In genomic region chr7:144218581-144218980, GRCh38 we compare ENCODE assay signal across 12 cellular contexts. TPM values are rescaled to one million over a fixed set of nuclear protein-coding genes. Genes with fewer than 3 reads are reported as not detected.
DNase-seq lines count a peak whose midpoint lies in the region; ATAC-seq, FAIRE-seq and TF ChIP-seq lines count a peak whose summit lies in the region.
"Not testable (repeated sequence)": the region's sequence is repeated elsewhere in the genome, so short reads cannot be mapped to it uniquely, and the experiment has no call there.
"Had no signal": no experiment of that assay in that cellular context is flagged by ENCODE, and none has a peak within 500 bp of the region (broad histone marks: within the 10 kb centered on the region; RNA-seq: fewer than 3 reads in every experiment).

No MANE protein-coding gene starts in this region.

- H3K9ac ChIP-seq in HCT116 (ENCODE audit: low read length); GM12878 (ENCODE audit: control insufficient read depth, insufficient read depth, low read length); endothelial cell of umbilical vein (replicated peaks; ENCODE audit: extremely low read depth, insufficient read depth, low read length); kidney (ENCODE audit: low read length in 2 of 2): not testable (repeated sequence)

- not testable (repeated sequence) for H3K36me3 ChIP-seq in HCT116 (ENCODE audit: control insufficient read depth in 1 of 2, insufficient read depth in 2 of 2, low read length in 2 of 2); GM12878 (ENCODE audit: control insufficient read depth in 2 of 2, insufficient read depth in 2 of 2, low read length in 1 of 2); endothelial cell of umbilical vein (ENCODE audit: control insufficient read depth in 2 of 2, extremely low read depth in 1 of 2, insufficient read depth in 2 of 2, low read length in 2 of 2); kidney (ENCODE audit: control insufficient read depth in 1 of 2, insufficient read depth in 2 of 2, low read length in 2 of 2)

- RAD21 ChIA-PET in HCT116 (lab: Charles Lee; ENCODE audit: low non-redundant PET in 1 of 2, low total read pairs in 2 of 2, uncharacterized antibody in 2 of 2, unreplicated experiment in 2 of 2); GM12878 (lab: Charles Lee; ENCODE audit: unreplicated experiment): not testable (repeated sequence)

- H3K4me1 Mint-ChIP-seq in WTC11: not testable (repeated sequence)

- dilution Hi-C loops in endothelial cell of umbilical vein (cut with MboI; ENCODE audit: extremely low pct_ligation_motif_present, low sequenced_read_pairs): not testable (repeated sequence)

- CTCF ChIA-PET in HCT116 (lab: Charles Lee) (interaction anchor here (0.6 kb wide), 1 partner anchor 113 kb away, joined by 6 read pairs; no protein-coding TSS in a partner anchor), WTC11 (lab: Charles Lee) (interaction anchor here (0.6 kb wide), 1 partner anchor 113 kb away, joined by 4 read pairs; no protein-coding TSS in a partner anchor)
- CTCF ChIA-PET in GM12878 (lab: Yijun Ruan, JAX); endothelial cell of umbilical vein (lab: Charles Lee): not testable (repeated sequence)

- H3K9me2 ChIP-seq in HCT116 (ENCODE audit: insufficient read depth): not testable (repeated sequence)

- H3K9me1 ChIP-seq in endothelial cell of umbilical vein (replicated peaks; ENCODE audit: control insufficient read depth, extremely low read depth, insufficient read depth, low read length): not testable (repeated sequence)

- H3K79me2 ChIP-seq in HCT116 (ENCODE audit: insufficient read depth, low read length); GM12878 (ENCODE audit: control insufficient read depth, insufficient read depth, low read length); endothelial cell of umbilical vein (ENCODE audit: control insufficient read depth, insufficient read depth, low read length): not testable (repeated sequence)

- H3K4me1 ChIP-seq in HCT116 (ENCODE audit: control insufficient read depth in 1 of 2, insufficient read depth in 2 of 2, low read length in 2 of 2); GM12878 (ENCODE audit: control insufficient read depth, insufficient read depth, low read length); endothelial cell of umbilical vein (ENCODE audit: control insufficient read depth, extremely low read depth, insufficient read depth, low read length); kidney (ENCODE audit: control insufficient read depth in 1 of 2, insufficient read depth in 1 of 2, low read depth in 1 of 2, low read length in 2 of 2): not testable (repeated sequence)

- POLR2A ChIA-PET in HCT116 (lab: Charles Lee); WTC11 (lab: Charles Lee); GM12878 (lab: Charles Lee); endothelial cell of umbilical vein (lab: Charles Lee): not testable (repeated sequence)

- H3K4me2 ChIP-seq in HCT116 (ENCODE audit: low read length); GM12878 (ENCODE audit: control insufficient read depth, insufficient read depth); endothelial cell of umbilical vein (ENCODE audit: insufficient read depth, low read length): not testable (repeated sequence)

- not testable (repeated sequence) for H3K9me3 ChIP-seq in HCT116 (ENCODE audit: control insufficient read depth in 1 of 2, insufficient read depth in 1 of 2, low read depth in 1 of 2, low read length in 2 of 2); GM12878 (replicated peaks; ENCODE audit: control insufficient read depth, insufficient read depth, low read length); endothelial cell of umbilical vein (replicated peaks; ENCODE audit: control insufficient read depth, insufficient read depth, low read length); kidney (ENCODE audit: control insufficient read depth in 1 of 2, low read length in 2 of 2)

- H3K27ac ChIP-seq in HCT116 (ENCODE audit: low read depth, low read length); GM12878 (ENCODE audit: control insufficient read depth, insufficient read depth); endothelial cell of umbilical vein (ENCODE audit: insufficient read depth, low read depth, low read length); kidney (ENCODE audit: low read depth in 2 of 2, low read length in 2 of 2): not testable (repeated sequence)

- DNase-seq in CD1c-positive myeloid dendritic cell (ENCODE audit: extremely low spot score) (peak; percentile 0), endothelial cell of umbilical vein (ENCODE audit: low read depth, low spot score) (peak; percentile 0), Right ventricle myocardium inferior (ENCODE audit: missing footprints) (peak; percentile 18), kidney (peak; percentile 22), posterior vena cava (ENCODE audit: low spot score) (peak; percentile 7)
- DNase-seq in HCT116 (ENCODE audit: low read depth, low spot score); WTC11 (ENCODE audit: low spot score); GM12878 (ENCODE audit: low read depth, low spot score): not testable (repeated sequence)

- H3K4me3 ChIP-seq in HCT116 (replicated peaks in 1 of 2; ENCODE audit: low read depth in 1 of 2, low read length in 2 of 2); GM12878; endothelial cell of umbilical vein (replicated peaks in 1 of 3; ENCODE audit: insufficient read depth in 1 of 3, low read depth in 1 of 3, low read length in 3 of 3); kidney (ENCODE audit: low read length in 2 of 2): not testable (repeated sequence)

- TF ChIP-seq CTCF in HCT116 (IDR thresholded peaks at IDR 0.05 in 2 of 3, conservative IDR thresholded peaks at IDR 0.05 in 1 of 3; ENCODE audit: borderline replicate concordance in 1 of 3, insufficient read depth in 1 of 3, low read depth in 2 of 3, low read length in 2 of 3); WTC11 (IDR thresholded peaks at IDR 0.05); GM12878 (IDR thresholded peaks at IDR 0.05 in 2 of 3, conservative IDR thresholded peaks at IDR 0.05 in 1 of 3; ENCODE audit: control insufficient read depth in 2 of 3, extremely low read depth in 1 of 3, insufficient read depth in 1 of 3, low read depth in 3 of 3, low read length in 3 of 3); endothelial cell of umbilical vein (IDR thresholded peaks at IDR 0.05; ENCODE audit: extremely low read depth in 1 of 2, insufficient read depth in 1 of 2, low read depth in 1 of 2, low read length in 2 of 2); kidney (IDR thresholded peaks at IDR 0.05; ENCODE audit: borderline replicate concordance, extremely low read depth, insufficient read depth): not testable (repeated sequence)

- in situ Hi-C loops in GM12878 (cut with MboI): not testable (repeated sequence)

- TF ChIP-seq RAD21 in HCT116 (IDR thresholded peaks at IDR 0.05; ENCODE audit: low read depth); GM12878 (IDR thresholded peaks at IDR 0.05; ENCODE audit: insufficient read depth, low read depth, low read length): not testable (repeated sequence)

- WGBS in GM12878 (ENCODE audit: insufficient coverage, insufficient replicate concordance, low lambda C conversion rate, missing lambda C conversion rate): 30% methylated on average over 1 of the region's 1 CpG

- not testable (repeated sequence) for H4K20me1 ChIP-seq in HCT116 (ENCODE audit: insufficient read depth); GM12878 (ENCODE audit: control insufficient read depth, insufficient read depth); endothelial cell of umbilical vein (replicated peaks; ENCODE audit: control insufficient read depth, extremely low read depth, insufficient read depth, low read length)

- not testable (repeated sequence) for BruUV-seq in HCT116 (replicated peaks; lab: Mats Ljungman, UMichigan); GM12878 (replicated peaks; lab: Mats Ljungman, UMichigan); endothelial cell of umbilical vein (replicated peaks; lab: Mats Ljungman, UMichigan)

- SMC1A ChIA-PET in GM12878 (lab: Charles Lee; ENCODE audit: uncharacterized antibody, unreplicated experiment): not testable (repeated sequence)

- H3K27me3 Mint-ChIP-seq in WTC11 (ENCODE audit: low read depth): not testable (repeated sequence)

- peak overlapping the region; percentile 27; the same call in 1 of the 2 replicates for H3K27ac Mint-ChIP-seq in WTC11

- H2AFZ ChIP-seq in HCT116 (ENCODE audit: low read depth, low read length, poor library complexity, severe bottlenecking); GM12878 (ENCODE audit: control insufficient read depth, low read depth, low read length); endothelial cell of umbilical vein (ENCODE audit: low read depth, low read length): not testable (repeated sequence)

- intact Hi-C loops in HCT116 (cut with micrococcal nuclease); GM12878 (cut with micrococcal nuclease; ENCODE audit: unreplicated experiment); endothelial cell of umbilical vein (cut with micrococcal nuclease); Right ventricle myocardium inferior (cut with DNase I); kidney (cut with DNase I); posterior vena cava (cut with DNase I): not testable (repeated sequence)

- H3K27me3 ChIP-seq in HCT116 (ENCODE audit: insufficient read depth, low read length); GM12878 (replicated peaks in 1 of 2; ENCODE audit: control insufficient read depth in 2 of 2, insufficient read depth in 2 of 2, low read length in 1 of 2); endothelial cell of umbilical vein (ENCODE audit: control insufficient read depth in 2 of 2, insufficient read depth in 2 of 2, low read length in 2 of 2): not testable (repeated sequence)

- H3K36me3 Mint-ChIP-seq in WTC11: not testable (repeated sequence)

- not testable (repeated sequence) for TF ChIP-seq POLR2A in HCT116 (IDR thresholded peaks at IDR 0.05; ENCODE audit: borderline replicate concordance, extremely low read depth, insufficient read depth, insufficient read length); GM12878 (IDR thresholded peaks at IDR 0.05; ENCODE audit: low read depth, low read length); endothelial cell of umbilical vein (IDR thresholded peaks at IDR 0.05; ENCODE audit: low read depth, low read length)

- not testable (repeated sequence) for TF ChIP-seq EP300 in GM12878 (IDR thresholded peaks at IDR 0.05; ENCODE audit: borderline replicate concordance in 1 of 2, control insufficient read depth in 1 of 2, low read depth in 2 of 2, low read length in 2 of 2)

- H3K9me3 Mint-ChIP-seq in WTC11: not testable (repeated sequence)

- not testable (repeated sequence) for H3K4me3 Mint-ChIP-seq in WTC11

- not testable (repeated sequence) for FAIRE-seq in GM12878 (lab: Jason Lieb, UNC); endothelial cell of umbilical vein (lab: Jason Lieb, UNC); kidney (lab: Jason Lieb, UNC)

- peak; percentile 43 for ATAC-seq in HCT116
- peak; percentile 34 for ATAC-seq in WTC11
- peak; percentile 15; the same call in 2 of the 3 replicates for ATAC-seq in GM12878
- ATAC-seq in Right ventricle myocardium inferior: peak; percentile 33

RNA-seq across cellular contexts. Expression of gene OR2A42, which starts 20.8 kb away (rescaled TPM):
- not detected for total RNA-seq in HCT116 (2021; ENCODE audit: unreplicated experiment)
- 0.09 and 0.12 TPM in 2 replicates for polyA plus RNA-seq in HCT116 (2012)
- 0.20 to 0.37 TPM (median 0.27 TPM) in 3 replicates for total RNA-seq in WTC11 (2021)
- 0.06 and 0.12 TPM in 2 replicates for total RNA-seq in GM12878 (2013; cell fraction: nucleolus; rRNA removed)
- total RNA-seq in GM12878 (2014; rRNA removed): under 0.01 TPM in 1 of 2 replicates, not detected in the other
- total RNA-seq in GM12878 (2014; rRNA removed; fragmentation: Illumina TruSeq; extraction: Trizol): 0.05 TPM in 1 of 2 replicates, not detected in the other
- total RNA-seq in GM12878 (2021): not detected in 2 replicates
- polyA plus RNA-seq in GM12878 (2011; ENCODE audit: low read depth): not detected
- polyA plus RNA-seq in GM12878 (2011; rRNA removed): not detected in 2 replicates
- not detected in 2 replicates for polyA plus RNA-seq in GM12878 (2011; cell fraction: cytosol; rRNA removed)
- not detected in 2 replicates for polyA plus RNA-seq in GM12878 (2011; cell fraction: nucleus; rRNA removed)
- polyA plus RNA-seq in GM12878 (2012): 0.13 and 0.14 TPM in 2 replicates
- polyA plus RNA-seq in GM12878 (2014; fragmentation: Illumina TruSeq; extraction: Trizol): 0.04 TPM in 1 of 2 replicates, not detected in the other
- polyA plus RNA-seq in GM12878 (2014; fragmentation: Nextera tagmentation; extraction: Ambion mirVana): under 1 TPM; 0.02 to 0.06 TPM
- polyA plus RNA-seq in GM12878 (2014; rRNA removed): not detected in 2 replicates
- polyA plus RNA-seq in GM12878 (2016; fragmentation: Nextera tagmentation; extraction: Ambion mirVana): under 1 TPM; 0.32 to 0.42 TPM
- polyA minus RNA-seq in GM12878 (2011; rRNA and poly(A)+ RNA removed): not detected in 2 replicates
- polyA minus RNA-seq in GM12878 (2011; cell fraction: cytosol; rRNA and poly(A)+ RNA removed): not detected in 2 replicates
- polyA minus RNA-seq in GM12878 (2011; cell fraction: nucleus; rRNA and poly(A)+ RNA removed): not detected in 2 replicates
- not detected in 2 replicates for total RNA-seq in endothelial cell of umbilical vein
- polyA plus RNA-seq in endothelial cell of umbilical vein: not detected in 2 replicates
- 0.01 TPM in 1 of 2 replicates, not detected in the other for polyA plus RNA-seq in endothelial cell of umbilical vein (2011; cell fraction: cytosol; rRNA removed)
- not detected in 2 replicates for polyA plus RNA-seq in endothelial cell of umbilical vein (2011; cell fraction: nucleus; rRNA removed)
- polyA plus RNA-seq in endothelial cell of umbilical vein (2012): 0.11 TPM in 1 of 2 replicates, not detected in the other
- polyA minus RNA-seq in endothelial cell of umbilical vein: 0.13 TPM in 1 of 2 replicates, not detected in the other
- polyA minus RNA-seq in endothelial cell of umbilical vein (2011; cell fraction: cytosol; rRNA and poly(A)+ RNA removed): not detected
- not detected in 2 replicates for polyA minus RNA-seq in endothelial cell of umbilical vein (2011; cell fraction: nucleus; rRNA and poly(A)+ RNA removed)
- not detected for total RNA-seq in Right ventricle myocardium inferior
- 0.06 TPM for total RNA-seq in kidney
- 0.13 TPM for polyA plus RNA-seq in kidney (ENCODE audit: insufficient read depth, low read depth, low replicate concordance)
- total RNA-seq in posterior vena cava: under 1 TPM in 1 of 2 donors, not detected in 1; 0.14 TPM
- total RNA-seq: CD4-positive, alpha-beta T cell; CD8-positive, alpha-beta memory T cell had no signal
- polyA plus RNA-seq: AG04450; CD8-positive, alpha-beta memory T cell had no signal

RNA-seq across cellular contexts. Expression of gene ARHGEF35, which starts 22.9 kb away (rescaled TPM):
- total RNA-seq in HCT116 (2021; ENCODE audit: unreplicated experiment) (17.4 TPM), WTC11 (2021) (28.1 to 39.2 TPM (median 37.0 TPM) in 3 replicates), GM12878 (2014; rRNA removed) (2.4 and 2.9 TPM in 2 replicates), GM12878 (2014; rRNA removed; fragmentation: Illumina TruSeq; extraction: Trizol) (7.5 and 7.6 TPM in 2 replicates), GM12878 (2021) (8.8 and 9.7 TPM in 2 replicates), endothelial cell of umbilical vein (0.48 and 0.82 TPM in 2 replicates), Right ventricle myocardium inferior (0.87 TPM), kidney (22.1 TPM), posterior vena cava (1 to 10 TPM; 5.4 to 7.7 TPM)
- polyA plus RNA-seq in HCT116 (2012): 9.3 and 10.0 TPM in 2 replicates
- 3.8 and 4.8 TPM in 2 replicates for total RNA-seq in GM12878 (2013; cell fraction: nucleolus; rRNA removed)
- 2.3 TPM for polyA plus RNA-seq in GM12878 (2011; ENCODE audit: low read depth)
- polyA plus RNA-seq in GM12878 (2011; rRNA removed) (0.39 and 0.88 TPM in 2 replicates), GM12878 (2014; fragmentation: Illumina TruSeq; extraction: Trizol) (9.2 and 10.8 TPM in 2 replicates), GM12878 (2014; fragmentation: Nextera tagmentation; extraction: Ambion mirVana) (1 to 10 TPM; 1.1 to 1.6 TPM), GM12878 (2014; rRNA removed) (3.4 and 3.7 TPM in 2 replicates), GM12878 (2016; fragmentation: Nextera tagmentation; extraction: Ambion mirVana) (1 to 10 TPM; 5.7 to 6.6 TPM), endothelial cell of umbilical vein (not detected in 2 replicates), kidney (ENCODE audit: insufficient read depth, low read depth, low replicate concordance) (9.5 TPM)
- polyA plus RNA-seq in GM12878 (2011; cell fraction: cytosol; rRNA removed): 0.16 and 0.17 TPM in 2 replicates
- polyA plus RNA-seq in GM12878 (2011; cell fraction: nucleus; rRNA removed): 0.16 TPM in 1 of 2 replicates, not detected in the other
- polyA plus RNA-seq in GM12878 (2012): 2.3 and 3.2 TPM in 2 replicates
- polyA minus RNA-seq in GM12878 (2011; rRNA and poly(A)+ RNA removed): 0.07 and 0.41 TPM in 2 replicates
- polyA minus RNA-seq in GM12878 (2011; cell fraction: cytosol; rRNA and poly(A)+ RNA removed): not detected in 2 replicates
- not detected in 2 replicates for polyA minus RNA-seq in GM12878 (2011; cell fraction: nucleus; rRNA and poly(A)+ RNA removed)
- polyA plus RNA-seq in endothelial cell of umbilical vein (2011; cell fraction: cytosol; rRNA removed): 0.05 and 0.11 TPM in 2 replicates
- not detected in 2 replicates for polyA plus RNA-seq in endothelial cell of umbilical vein (2011; cell fraction: nucleus; rRNA removed)
- polyA plus RNA-seq in endothelial cell of umbilical vein (2012): 0.10 and 0.43 TPM in 2 replicates
- polyA minus RNA-seq in endothelial cell of umbilical vein: 0.44 TPM in 1 of 2 replicates, not detected in the other
- polyA minus RNA-seq in endothelial cell of umbilical vein (2011; cell fraction: cytosol; rRNA and poly(A)+ RNA removed): 1.6 TPM
- polyA minus RNA-seq in endothelial cell of umbilical vein (2011; cell fraction: nucleus; rRNA and poly(A)+ RNA removed): 0.34 TPM in 1 of 2 replicates, not detected in the other

RNA-seq across cellular contexts. Expression of gene CTAGE4, which starts 35.3 kb away (rescaled TPM):
- total RNA-seq in HCT116 (2021; ENCODE audit: unreplicated experiment): 6.0 TPM
- polyA plus RNA-seq in HCT116 (2012): 2.0 and 2.1 TPM in 2 replicates
- total RNA-seq in WTC11 (2021): 18.3 to 23.3 TPM (median 20.9 TPM) in 3 replicates
- total RNA-seq in GM12878 (2013; cell fraction: nucleolus; rRNA removed): 9.8 and 10.1 TPM in 2 replicates
- 1.2 and 1.6 TPM in 2 replicates for total RNA-seq in GM12878 (2014; rRNA removed)
- total RNA-seq in GM12878 (2014; rRNA removed; fragmentation: Illumina TruSeq; extraction: Trizol): 0.94 and 1.2 TPM in 2 replicates
- total RNA-seq in GM12878 (2021): 1.3 and 1.5 TPM in 2 replicates
- polyA plus RNA-seq in GM12878 (2011; ENCODE audit: low read depth): 0.80 TPM
- 1.0 and 1.2 TPM in 2 replicates for polyA plus RNA-seq in GM12878 (2011; rRNA removed)
- polyA plus RNA-seq in GM12878 (2011; cell fraction: cytosol; rRNA removed): 0.38 and 0.40 TPM in 2 replicates
- polyA plus RNA-seq in GM12878 (2011; cell fraction: nucleus; rRNA removed): 3.2 and 4.4 TPM in 2 replicates
- 0.28 and 0.60 TPM in 2 replicates for polyA plus RNA-seq in GM12878 (2012)
- polyA plus RNA-seq in GM12878 (2014; fragmentation: Illumina TruSeq; extraction: Trizol): 1.5 and 2.2 TPM in 2 replicates
- under 1 TPM; 0.09 to 0.21 TPM for polyA plus RNA-seq in GM12878 (2014; fragmentation: Nextera tagmentation; extraction: Ambion mirVana)
- 1.0 and 1.8 TPM in 2 replicates for polyA plus RNA-seq in GM12878 (2014; rRNA removed)
- under 1 TPM in 1 of 2 experiments, not detected in 1; 0.90 TPM for polyA plus RNA-seq in GM12878 (2016; fragmentation: Nextera tagmentation; extraction: Ambion mirVana)
- polyA minus RNA-seq in GM12878 (2011; rRNA and poly(A)+ RNA removed): 1.1 and 1.2 TPM in 2 replicates
- not detected in 2 replicates for polyA minus RNA-seq in GM12878 (2011; cell fraction: cytosol; rRNA and poly(A)+ RNA removed)
- polyA minus RNA-seq in GM12878 (2011; cell fraction: nucleus; rRNA and poly(A)+ RNA removed): 2.7 and 3.3 TPM in 2 replicates
- total RNA-seq in endothelial cell of umbilical vein: 0.30 TPM in 1 of 2 replicates, not detected in the other
- 0.03 and 0.04 TPM in 2 replicates for polyA plus RNA-seq in endothelial cell of umbilical vein
- polyA plus RNA-seq in endothelial cell of umbilical vein (2011; cell fraction: cytosol; rRNA removed): 0.03 and 0.06 TPM in 2 replicates
- polyA plus RNA-seq in endothelial cell of umbilical vein (2011; cell fraction: nucleus; rRNA removed): 0.48 and 0.74 TPM in 2 replicates
- polyA plus RNA-seq in endothelial cell of umbilical vein (2012): 0.07 TPM in 1 of 2 replicates, not detected in the other
- 0.10 TPM in 1 of 2 replicates, not detected in the other for polyA minus RNA-seq in endothelial cell of umbilical vein
- polyA minus RNA-seq in endothelial cell of umbilical vein (2011; cell fraction: cytosol; rRNA and poly(A)+ RNA removed): 0.82 TPM
- 0.34 and 0.43 TPM in 2 replicates for polyA minus RNA-seq in endothelial cell of umbilical vein (2011; cell fraction: nucleus; rRNA and poly(A)+ RNA removed)
- total RNA-seq in Right ventricle myocardium inferior: 0.30 TPM
- 4.9 TPM for total RNA-seq in kidney
- 4.2 TPM for polyA plus RNA-seq in kidney (ENCODE audit: insufficient read depth, low read depth, low replicate concordance)
- under 1 TPM; 0.29 to 0.88 TPM for total RNA-seq in posterior vena cava
- total RNA-seq: B cell had no signal
- polyA plus RNA-seq: AG04450 had no signal

RNA-seq across cellular contexts. Expression of gene OR2A7, which starts 46.0 kb away (rescaled TPM):
- total RNA-seq in HCT116 (2021; ENCODE audit: unreplicated experiment) (8.1 TPM), WTC11 (2021) (6.3 to 9.9 TPM (median 9.4 TPM) in 3 replicates), GM12878 (2014; rRNA removed) (0.96 and 1.7 TPM in 2 replicates), GM12878 (2014; rRNA removed; fragmentation: Illumina TruSeq; extraction: Trizol) (0.94 and 1.2 TPM in 2 replicates), GM12878 (2021) (1.5 and 2.3 TPM in 2 replicates), endothelial cell of umbilical vein (0.21 TPM in 1 of 2 replicates, not detected in the other), Right ventricle myocardium inferior (0.22 TPM), kidney (12.3 TPM), posterior vena cava (1 to 10 TPM; 1.4 to 1.9 TPM)
- 6.9 and 7.0 TPM in 2 replicates for polyA plus RNA-seq in HCT116 (2012)
- total RNA-seq in GM12878 (2013; cell fraction: nucleolus; rRNA removed): 8.9 and 12.6 TPM in 2 replicates
- polyA plus RNA-seq in GM12878 (2011; ENCODE audit: low read depth): 0.28 TPM
- polyA plus RNA-seq in GM12878 (2011; rRNA removed) (0.84 and 1.1 TPM in 2 replicates), GM12878 (2014; fragmentation: Illumina TruSeq; extraction: Trizol) (2.0 and 2.3 TPM in 2 replicates), GM12878 (2014; fragmentation: Nextera tagmentation; extraction: Ambion mirVana) (under 1 TPM; 0.37 to 0.55 TPM), GM12878 (2014; rRNA removed) (0.76 and 0.95 TPM in 2 replicates), GM12878 (2016; fragmentation: Nextera tagmentation; extraction: Ambion mirVana) (under 1 TPM; 0.34 to 0.72 TPM), endothelial cell of umbilical vein (0.10 and 0.33 TPM in 2 replicates), kidney (ENCODE audit: insufficient read depth, low read depth, low replicate concordance) (3.5 TPM)
- 0.49 and 0.62 TPM in 2 replicates for polyA plus RNA-seq in GM12878 (2011; cell fraction: cytosol; rRNA removed)
- polyA plus RNA-seq in GM12878 (2011; cell fraction: nucleus; rRNA removed): 2.0 and 2.7 TPM in 2 replicates
- 0.47 and 0.53 TPM in 2 replicates for polyA plus RNA-seq in GM12878 (2012)
- 1.6 and 2.3 TPM in 2 replicates for polyA minus RNA-seq in GM12878 (2011; rRNA and poly(A)+ RNA removed)
- not detected in 2 replicates for polyA minus RNA-seq in GM12878 (2011; cell fraction: cytosol; rRNA and poly(A)+ RNA removed)
- polyA minus RNA-seq in GM12878 (2011; cell fraction: nucleus; rRNA and poly(A)+ RNA removed): 0.38 and 0.85 TPM in 2 replicates
- 0.06 TPM in 1 of 2 replicates, not detected in the other for polyA plus RNA-seq in endothelial cell of umbilical vein (2011; cell fraction: cytosol; rRNA removed)
- 0.22 and 0.53 TPM in 2 replicates for polyA plus RNA-seq in endothelial cell of umbilical vein (2011; cell fraction: nucleus; rRNA removed)
- not detected in 2 replicates for polyA plus RNA-seq in endothelial cell of umbilical vein (2012)
- polyA minus RNA-seq in endothelial cell of umbilical vein: 0.68 TPM in 1 of 2 replicates, not detected in the other
- not detected for polyA minus RNA-seq in endothelial cell of umbilical vein (2011; cell fraction: cytosol; rRNA and poly(A)+ RNA removed)
- not detected in 2 replicates for polyA minus RNA-seq in endothelial cell of umbilical vein (2011; cell fraction: nucleus; rRNA and poly(A)+ RNA removed)
- polyA plus RNA-seq: AG04450 had no signal

RNA-seq across cellular contexts. Expression of gene CTAGE8, which starts 50.5 kb away (rescaled TPM):
- total RNA-seq in HCT116 (2021; ENCODE audit: unreplicated experiment): 6.1 TPM
- 2.8 and 4.5 TPM in 2 replicates for polyA plus RNA-seq in HCT116 (2012)
- 5.6 to 8.4 TPM (median 7.9 TPM) in 3 replicates for total RNA-seq in WTC11 (2021)
- 4.9 and 5.1 TPM in 2 replicates for total RNA-seq in GM12878 (2013; cell fraction: nucleolus; rRNA removed)
- 0.44 and 0.62 TPM in 2 replicates for total RNA-seq in GM12878 (2014; rRNA removed)
- 1.1 and 1.4 TPM in 2 replicates for total RNA-seq in GM12878 (2014; rRNA removed; fragmentation: Illumina TruSeq; extraction: Trizol)
- total RNA-seq in GM12878 (2021): 0.67 and 1.4 TPM in 2 replicates
- 0.30 TPM for polyA plus RNA-seq in GM12878 (2011; ENCODE audit: low read depth)
- 0.69 and 1.4 TPM in 2 replicates for polyA plus RNA-seq in GM12878 (2011; rRNA removed)
- polyA plus RNA-seq in GM12878 (2011; cell fraction: cytosol; rRNA removed): 0.30 and 0.40 TPM in 2 replicates
- polyA plus RNA-seq in GM12878 (2011; cell fraction: nucleus; rRNA removed): 2.5 and 2.9 TPM in 2 replicates
- 0.41 and 0.81 TPM in 2 replicates for polyA plus RNA-seq in GM12878 (2012)
- polyA plus RNA-seq in GM12878 (2014; fragmentation: Illumina TruSeq; extraction: Trizol): 1.1 and 1.5 TPM in 2 replicates
- polyA plus RNA-seq in GM12878 (2014; fragmentation: Nextera tagmentation; extraction: Ambion mirVana): under 1 TPM; 0.39 to 0.64 TPM
- polyA plus RNA-seq in GM12878 (2014; rRNA removed): 0.34 and 1.1 TPM in 2 replicates
- polyA plus RNA-seq in GM12878 (2016; fragmentation: Nextera tagmentation; extraction: Ambion mirVana): under 1 TPM; 0.09 to 0.38 TPM
- polyA minus RNA-seq in GM12878 (2011; rRNA and poly(A)+ RNA removed): 0.67 TPM in 1 of 2 replicates, not detected in the other
- not detected in 2 replicates for polyA minus RNA-seq in GM12878 (2011; cell fraction: cytosol; rRNA and poly(A)+ RNA removed)
- polyA minus RNA-seq in GM12878 (2011; cell fraction: nucleus; rRNA and poly(A)+ RNA removed): 0.73 and 0.96 TPM in 2 replicates
- 0.30 and 0.49 TPM in 2 replicates for total RNA-seq in endothelial cell of umbilical vein
- 0.03 and 0.06 TPM in 2 replicates for polyA plus RNA-seq in endothelial cell of umbilical vein
- polyA plus RNA-seq in endothelial cell of umbilical vein (2011; cell fraction: cytosol; rRNA removed): 0.04 and 0.05 TPM in 2 replicates
- 0.48 TPM in 1 of 2 replicates, not detected in the other for polyA plus RNA-seq in endothelial cell of umbilical vein (2011; cell fraction: nucleus; rRNA removed)
- polyA plus RNA-seq in endothelial cell of umbilical vein (2012): 0.07 and 0.11 TPM in 2 replicates
- polyA minus RNA-seq in endothelial cell of umbilical vein: 0.13 TPM in 1 of 2 replicates, not detected in the other
- 0.41 TPM for polyA minus RNA-seq in endothelial cell of umbilical vein (2011; cell fraction: cytosol; rRNA and poly(A)+ RNA removed)
- not detected in 2 replicates for polyA minus RNA-seq in endothelial cell of umbilical vein (2011; cell fraction: nucleus; rRNA and poly(A)+ RNA removed)
- 0.22 TPM for total RNA-seq in Right ventricle myocardium inferior
- 4.3 TPM for total RNA-seq in kidney
- polyA plus RNA-seq in kidney (ENCODE audit: insufficient read depth, low read depth, low replicate concordance): 5.4 TPM
- 1 to 10 TPM in 1 of 2 donors, under 1 TPM in 1; 0.60 to 1.5 TPM for total RNA-seq in posterior vena cava
